ENCODE assay signal across 10 cellular contexts in genomic region chr6:49462071-49462470, GRCh38. TPM values are rescaled to one million over a fixed set of nuclear protein-coding genes. Genes with fewer than 3 reads are reported as not detected.
A peak's percentile ranks its signal among the peaks of the same experiment; 100 is the strongest.
DNase-seq lines count a peak whose midpoint lies in the region; ATAC-seq, FAIRE-seq and TF ChIP-seq lines count a peak whose summit lies in the region.
"Had no signal": no experiment of that assay in that cellular context is flagged by ENCODE, and none has a peak within 500 bp of the region (broad histone marks: within the 10 kb centered on the region; RNA-seq: fewer than 3 reads in every experiment).

No MANE protein-coding gene starts in this region.

- H3K36me3 Mint-ChIP-seq in GM23338 (ENCODE audit: low read depth) = no peaks in the 10 kb centered on the region; the same call in 1 of the 3 replicates

- H3F3A ChIP-seq in GM23338 (replicated peaks; ENCODE audit: low read depth) = no peaks in the 10 kb centered on the region
- no peaks in the 10 kb centered on the region for H3F3A ChIP-seq in SU-DHL-6 (ENCODE audit: insufficient read depth)

- H3K4me3 ChIP-seq in GM23338 (peak overlapping the region; percentile 66), SU-DHL-6 (ENCODE audit: insufficient read depth, low read length, poor library complexity, severe bottlenecking) (peak overlapping the region; percentile 99), foreskin fibroblast (ENCODE audit: low read depth in 1 of 2, low read length in 2 of 2) (peak overlapping the region; percentile 98 to 100), skeletal muscle tissue (ENCODE audit: low read length in 3 of 3) (peak overlapping the region; percentile 87 to 100 (median 89))

- ATAC-seq in GM23338 (no peak), GM19395 (IDR thresholded peaks at IDR 0.05; ENCODE audit: unreplicated experiment) (no peak)

- H3K9me3 Mint-ChIP-seq in GM23338 = peaks cover 3% of the 10 kb centered on the region; the same call in 1 of the 3 replicates

- H3K4me3 Mint-ChIP-seq in GM23338 = peak overlapping the region; percentile 100

- no peak for TF ChIP-seq CTCF in GM23338 (conservative IDR thresholded peaks at IDR 0.05; ENCODE audit: low read depth in 2 of 2)
- TF ChIP-seq CTCF in SU-DHL-6 (IDR thresholded peaks at IDR 0.05; ENCODE audit: insufficient read depth, low read length, poor library complexity, severe bottlenecking) = no peak
- TF ChIP-seq CTCF in foreskin fibroblast (IDR thresholded peaks at IDR 0.05; ENCODE audit: low read depth, low read length) = no peak

- H3K27me3 Mint-ChIP-seq in GM23338 (ENCODE audit: insufficient read depth, low read depth, poor library complexity) = no peaks in the 10 kb centered on the region

- H3K4me1 Mint-ChIP-seq in GM23338 = peaks cover 11% of the 10 kb centered on the region

- H3K27me3 ChIP-seq in GM23338 (ENCODE audit: insufficient read depth) (no peaks in the 10 kb centered on the region), SU-DHL-6 (ENCODE audit: low read length) (no peaks in the 10 kb centered on the region), skeletal muscle tissue (ENCODE audit: control insufficient read depth in 3 of 3, insufficient read depth in 3 of 3, low read length in 3 of 3) (no peaks in the 10 kb centered on the region)

- no peaks in the 10 kb centered on the region for H3K4me1 ChIP-seq in GM23338 (ENCODE audit: insufficient read depth)
- peaks cover 8 to 21% (median 20%) of the 10 kb centered on the region in 3 donors for H3K4me1 ChIP-seq in skeletal muscle tissue (ENCODE audit: control insufficient read depth in 3 of 3, insufficient read depth in 3 of 3, low read length in 3 of 3)

- H3K9me3 ChIP-seq in SU-DHL-6 (ENCODE audit: insufficient read depth, low read length) = no peaks in the 10 kb centered on the region
- H3K9me3 ChIP-seq in skeletal muscle tissue (ENCODE audit: control insufficient read depth in 3 of 3, low read length in 3 of 3) = no peaks in the 10 kb centered on the region

- no peak for FAIRE-seq in frontal cortex (lab: Jason Lieb, UNC)

- H2AFZ ChIP-seq in GM23338 (no peak overlapping the region), SU-DHL-6 (ENCODE audit: low read depth, low read length, severe bottlenecking) (peak overlapping the region; percentile 73)

- H3K79me2 ChIP-seq in GM23338 (replicated peaks; ENCODE audit: insufficient read depth) (peaks cover 57% of the 10 kb centered on the region), SU-DHL-6 (ENCODE audit: insufficient read depth, low read length) (peaks cover 63% of the 10 kb centered on the region)

- H3K36me3 ChIP-seq in GM23338 (ENCODE audit: insufficient read depth) = no peaks in the 10 kb centered on the region
- peaks cover 11% of the 10 kb centered on the region; the same call in 1 of the 2 replicates for H3K36me3 ChIP-seq in SU-DHL-6 (ENCODE audit: low read length)
- H3K36me3 ChIP-seq in skeletal muscle tissue (ENCODE audit: control insufficient read depth in 3 of 3, insufficient read depth in 3 of 3, low read length in 3 of 3) = peaks cover 0 to 4% (median 4%) of the 10 kb centered on the region in 3 donors

- H3K27ac Mint-ChIP-seq in GM23338 = no peak overlapping the region; the same call in 1 of the 2 replicates

- DNase-seq in GM23338 (ENCODE audit: low spot score) (no peak), foreskin fibroblast (peak in 1 of 2 donors; percentile 3), NCI-H345 treated with DMSO at 0.1 percent for 48 hours (lab: John Stamatoyannopoulos, UW; ENCODE audit: unreplicated experiment) (no peak), frontal cortex (ENCODE audit: low spot score in 2 of 2) (no peak), NCI-H1092 (lab: John Stamatoyannopoulos, UW) (no peak)
- DNase-seq: NCI-H1105 had no signal

- H3K9me2 ChIP-seq in GM23338 (ENCODE audit: insufficient read depth) (no peaks in the 10 kb centered on the region), SU-DHL-6 (replicated peaks; ENCODE audit: insufficient read depth, low read length) (no peaks in the 10 kb centered on the region)

- H4K20me1 ChIP-seq in GM23338 (replicated peaks; ENCODE audit: insufficient read depth) = no peaks in the 10 kb centered on the region
- no peaks in the 10 kb centered on the region; the same call in 1 of the 2 replicates for H4K20me1 ChIP-seq in SU-DHL-6 (ENCODE audit: low read depth, low read length)

- H3K27ac ChIP-seq in GM23338 (ENCODE audit: low read depth) (no peak overlapping the region), SU-DHL-6 (ENCODE audit: low read depth, low read length) (peak overlapping the region; percentile 34; the same call in 1 of the 2 replicates), skeletal muscle tissue (ENCODE audit: low read depth, low read length) (peak overlapping the region; percentile 92)

- H3K4me2 ChIP-seq in GM23338 = peak overlapping the region; percentile 92
- H3K4me2 ChIP-seq in SU-DHL-6 (ENCODE audit: low read depth, low read length, poor library complexity, severe bottlenecking) = peak overlapping the region; percentile 82

- H3K9ac ChIP-seq in SU-DHL-6 (ENCODE audit: low read length) = peak overlapping the region; percentile 88
- H3K9ac ChIP-seq in skeletal muscle tissue (ENCODE audit: low read depth in 1 of 3, low read length in 3 of 3) = peak overlapping the region; percentile 85 to 100 (median 89)

TF ChIP-seq in GM23338, 12 proteins besides CTCF, POLR2A, EP300 and RAD21 (continues in another document):
- TF ChIP-seq REST (IDR thresholded peaks at IDR 0.05; ENCODE audit: unreplicated experiment) (no peak), POLR2AphosphoS5 (IDR thresholded peaks at IDR 0.05; ENCODE audit: low read depth) (no peak), NANOG (IDR thresholded peaks at IDR 0.05; ENCODE audit: borderline replicate concordance) (no peak), JUNB (IDR thresholded peaks at IDR 0.05; ENCODE audit: unreplicated experiment) (no peak)

RNA-seq across cellular contexts. Expression of gene MMUT, which starts 1.0 kb away (rescaled TPM):
- total RNA-seq in GM23338 (2014; rRNA removed; shearing (Covaris generic)) = 9.4 and 12.4 TPM in 2 replicates
- 8.7 and 9.1 TPM in 2 replicates for polyA plus RNA-seq in GM23338 (2016; fragmentation: Nextera tagmentation; extraction: Ambion mirVana)
- total RNA-seq in skeletal muscle tissue (17.2 TPM), frontal cortex (29.8 TPM)

RNA-seq across cellular contexts. Expression of gene CENPQ, which starts 1.1 kb away (rescaled TPM):
- 17.6 and 20.2 TPM in 2 replicates for total RNA-seq in GM23338 (2014; rRNA removed; shearing (Covaris generic))
- polyA plus RNA-seq in GM23338 (2016; fragmentation: Nextera tagmentation; extraction: Ambion mirVana) = 39.6 and 41.5 TPM in 2 replicates
- total RNA-seq in skeletal muscle tissue (1.6 TPM), frontal cortex (4.5 TPM)

RNA-seq across cellular contexts. Expression of gene GLYATL3, which starts 37.7 kb away (rescaled TPM):
- not detected in 2 replicates for total RNA-seq in GM23338 (2014; rRNA removed; shearing (Covaris generic))
- not detected in 2 replicates for polyA plus RNA-seq in GM23338 (2016; fragmentation: Nextera tagmentation; extraction: Ambion mirVana)
- total RNA-seq in skeletal muscle tissue (not detected), frontal cortex (not detected)
- total RNA-seq: pulmonary artery endothelial cell had no signal
